Comparison of ENCODE assay signal across 8 cellular contexts in genomic region chr1:205812271-205812877, GRCh38. TPM values are rescaled to one million over a fixed set of nuclear protein-coding genes. Genes with fewer than 3 reads are reported as not detected.
DNase-seq lines count a peak whose midpoint lies in the region; ATAC-seq, FAIRE-seq and TF ChIP-seq lines count a peak whose summit lies in the region.

No MANE protein-coding gene starts in this region.

- no peak for TF ChIP-seq CTCF in LNCaP clone FGC (IDR thresholded peaks at IDR 0.05; ENCODE audit: control insufficient read depth, extremely low read depth, insufficient read depth)
- TF ChIP-seq CTCF in right atrium auricular region (IDR thresholded peaks at IDR 0.05), result no peak
- TF ChIP-seq CTCF in psoas muscle (IDR thresholded peaks at IDR 0.05), result no peak
- no peak for TF ChIP-seq CTCF in D721Med (IDR thresholded peaks at IDR 0.05; ENCODE audit: insufficient read depth, missing control alignments)

- ATAC-seq in psoas muscle (peak; percentile 13 to 44 (median 20)), GM19452 (IDR thresholded peaks at IDR 0.05; ENCODE audit: unreplicated experiment) (no peak)

- H3K4me1 ChIP-seq in right atrium auricular region (peaks cover 0 to 42% of the 10 kb centered on the region in 2 donors), psoas muscle (peaks cover 50% of the 10 kb centered on the region)

- H3K4me3 ChIP-seq in LNCaP clone FGC (ENCODE audit: low read depth, low read length) (peak overlapping the region; percentile 81), right atrium auricular region (peak overlapping the region; percentile 76 to 97), psoas muscle (peak overlapping the region; percentile 94)

- peak; percentile 65 for DNase-seq in activated CD8-positive, alpha-beta memory T cell treated with anti-CD3 and anti-CD28 coated beads, Interleukin-2, amount 50 U/mL, for 48 hours
- no peak for DNase-seq in activated CD8-positive, alpha-beta memory T cell treated with anti-CD3 and anti-CD28 coated beads for 24 hours
- DNase-seq in LNCaP clone FGC (ENCODE audit: low read depth) (no peak), amniotic epithelial cell (ENCODE audit: low read depth) (peak; percentile 5), right atrium auricular region (ENCODE audit: low spot score) (no peak), psoas muscle (no peak), D721Med (ENCODE audit: insufficient read length, low spot score) (no peak)

- H3K9me3 ChIP-seq in right atrium auricular region, result no peaks in the 10 kb centered on the region
- no peaks in the 10 kb centered on the region for H3K9me3 ChIP-seq in psoas muscle

- H3K27ac ChIP-seq in right atrium auricular region (peak overlapping the region; percentile 93 to 97), psoas muscle (peak overlapping the region; percentile 97)

- 0 to 1% (median 0%) methylated on average over 13 to 16 of the region's 16 CpGs for WGBS in psoas muscle, 3 donors

- no peaks in the 10 kb centered on the region for H3K27me3 ChIP-seq in right atrium auricular region
- H3K27me3 ChIP-seq in psoas muscle (ENCODE audit: insufficient read depth in 3 of 3, low read length in 2 of 3), result no peaks in the 10 kb centered on the region

- no peak for FAIRE-seq in D721Med (lab: Jason Lieb, UNC)

- H3K36me3 ChIP-seq in right atrium auricular region, result peaks cover 29% of the 10 kb centered on the region
- H3K36me3 ChIP-seq in psoas muscle (ENCODE audit: insufficient read depth in 1 of 2, low read depth in 1 of 2), result peaks cover 0 to 16% of the 10 kb centered on the region in 2 donors

- intact Hi-C loops in psoas muscle (cut with DNase I), result no loop called here

RNA-seq across cellular contexts. Expression of gene SLC41A1, which starts 0.6 kb away (rescaled TPM):
- 100 to 1,000 TPM; 204 to 255 TPM for total RNA-seq in right atrium auricular region
- total RNA-seq in psoas muscle, result 10 to 100 TPM; 54.1 to 87.7 (median 67.4) TPM
- polyA plus RNA-seq in psoas muscle, result 10 to 100 TPM; 19.8 to 42.9 (median 25.7) TPM

RNA-seq across cellular contexts. Expression of gene RAB29, which starts 37.1 kb away (rescaled TPM):
- total RNA-seq in right atrium auricular region, result 10 to 100 TPM; 17.7 to 18.6 TPM
- 1 to 10 TPM; 5.9 to 8.3 (median 6.4) TPM for total RNA-seq in psoas muscle
- 10 to 100 TPM in 1 of 3 donors, 1 to 10 TPM in 2; 5.3 to 20.5 (median 5.5) TPM for polyA plus RNA-seq in psoas muscle

RNA-seq across cellular contexts. Expression of gene PM20D1, which starts 37.6 kb away (rescaled TPM):
- total RNA-seq in right atrium auricular region (1 to 10 TPM; 1.2 to 1.4 TPM), psoas muscle (under 1 TPM in 3 of 4 donors, not detected in 1; 0.16 to 0.32 (median 0.23) TPM)
- under 1 TPM in 2 of 3 donors, not detected in 1; 0.05 to 0.23 TPM for polyA plus RNA-seq in psoas muscle

Comparison
In these comparisons a context has a peak if more than half of its experiments do, and no peak if none do; other contexts are left out.
1. DNase-seq: peak in activated CD8-positive, alpha-beta memory T cell treated with anti-CD3 and anti-CD28 coated beads, Interleukin-2, amount 50 U/mL, for 48 hours (single experiment) and amniotic epithelial cell (single experiment); none in activated CD8-positive, alpha-beta memory T cell treated with anti-CD3 and anti-CD28 coated beads for 24 hours (single experiment), LNCaP clone FGC (single experiment), right atrium auricular region (single experiment), psoas muscle (0 of 2) and D721Med (single experiment).
2. Peak in every context shown above with its lines, with median percentiles within 50 percentile points of each other: H3K4me3 ChIP-seq.